In genomic region chr21:33206771-33207290, GRCh38 we compare ENCODE assay signal across 15 cellular contexts. TPM values are rescaled to one million over a fixed set of nuclear protein-coding genes. Genes with fewer than 3 reads are reported as not detected.
A peak's percentile ranks its signal among the peaks of the same experiment; 100 is the strongest.
DNase-seq lines count a peak whose midpoint lies in the region; ATAC-seq, FAIRE-seq and TF ChIP-seq lines count a peak whose summit lies in the region.
"Had no signal": no experiment of that assay in that cellular context is flagged by ENCODE, and none has a peak within 500 bp of the region (broad histone marks: within the 10 kb centered on the region; RNA-seq: fewer than 3 reads in every experiment).

No MANE protein-coding gene starts in this region.

- H3K79me2 ChIP-seq in H1 (ENCODE audit: control insufficient read depth in 1 of 2, insufficient read depth in 2 of 2, low read length in 2 of 2): no peaks in the 10 kb centered on the region

- no peaks in the 10 kb centered on the region for H3K27me3 Mint-ChIP-seq in activated naive CD4-positive, alpha-beta T cell treated with anti-CD3 and anti-CD28 coated beads, Interleukin-2, amount 50 U/mL, for 24 hours

- no peak for TF ChIP-seq EP300 in H1 (IDR thresholded peaks at IDR 0.05; ENCODE audit: borderline replicate concordance in 1 of 2, low read depth in 2 of 2, low read length in 2 of 2)

- H2AK5ac ChIP-seq in H1 (ENCODE audit: low read depth, low read length): 0 out of 2 replicates have a peak overlapping the region, but pooled peaks have one; percentile 2

- no peak overlapping the region for H3K56ac ChIP-seq in H1 (replicated peaks; ENCODE audit: insufficient read length, low read depth, low read length)

- H2BK12ac ChIP-seq in H1 (ENCODE audit: low read depth, low read length): peak overlapping the region; percentile 39; the same call in 1 of the 2 replicates

- H4K8ac ChIP-seq in H1 (ENCODE audit: extremely low read depth, insufficient read depth, low read length): no peak overlapping the region

- H3K27ac Mint-ChIP-seq in activated naive CD4-positive, alpha-beta T cell treated with anti-CD3 and anti-CD28 coated beads, Interleukin-2, amount 50 U/mL, for 24 hours: peak overlapping the region; percentile 83
- H3K27ac Mint-ChIP-seq: brain had no signal

- peaks cover 0 to 2% of the 10 kb centered on the region in 2 experiments for H4K20me1 ChIP-seq in H1 (replicated peaks in 1 of 2; ENCODE audit: control insufficient read depth in 1 of 2, insufficient read depth in 2 of 2, low read length in 2 of 2)

- H3K36me3 Mint-ChIP-seq in activated naive CD4-positive, alpha-beta T cell treated with anti-CD3 and anti-CD28 coated beads, Interleukin-2, amount 50 U/mL, for 24 hours: peaks cover 2% of the 10 kb centered on the region
- H3K36me3 Mint-ChIP-seq: brain had no signal

- intact Hi-C loops in sciatic nerve (cut with DNase I): loop anchor here (10.0 kb wide), 1 partner anchor 168 kb away; no protein-coding TSS in a partner anchor

- H3K4me3 Mint-ChIP-seq in activated naive CD4-positive, alpha-beta T cell treated with anti-CD3 and anti-CD28 coated beads, Interleukin-2, amount 50 U/mL, for 24 hours: no peak overlapping the region
- H3K4me3 Mint-ChIP-seq: brain had no signal

- H3K27me3 ChIP-seq in H1 (replicated peaks in 1 of 4; ENCODE audit: control insufficient read depth in 3 of 4, extremely low read depth in 1 of 4, insufficient read depth in 3 of 4, low read length in 3 of 4): no peaks in the 10 kb centered on the region
- H3K27me3 ChIP-seq: SJCRH30, uterus had no signal

- no peaks in the 10 kb centered on the region for H3K36me3 ChIP-seq in H1 (ENCODE audit: control insufficient read depth in 2 of 4, insufficient read depth in 4 of 4, low read length in 3 of 4)
- H3K36me3 ChIP-seq: SJCRH30, uterus had no signal

- no peaks in the 10 kb centered on the region for H3K9me3 Mint-ChIP-seq in activated naive CD4-positive, alpha-beta T cell treated with anti-CD3 and anti-CD28 coated beads, Interleukin-2, amount 50 U/mL, for 24 hours

- H2BK20ac ChIP-seq in H1 (ENCODE audit: low read length): no peak overlapping the region

- H3K9ac ChIP-seq in H1 (replicated peaks in 1 of 4; ENCODE audit: extremely low read depth in 1 of 4, low read depth in 3 of 4, low read length in 3 of 4): no peak overlapping the region

- no peak overlapping the region for H3K4me2 ChIP-seq in H1 (ENCODE audit: insufficient read depth in 1 of 2, low read depth in 2 of 2, low read length in 2 of 2)

- POLR2A ChIA-PET in H1 (lab: Charles Lee; ENCODE audit: partially characterized antibody): no interaction called here

- no peak overlapping the region for H2BK120ac ChIP-seq in H1 (replicated peaks; ENCODE audit: low read depth, low read length)

- H3K14ac ChIP-seq in H1 (ENCODE audit: insufficient read length): no peak overlapping the region

- H2BK5ac ChIP-seq in H1 (ENCODE audit: low read depth, low read length): no peak overlapping the region

- no peak for TF ChIP-seq RAD21 in H1 (IDR thresholded peaks at IDR 0.05 in 1 of 2, conservative IDR thresholded peaks at IDR 0.05 in 1 of 2; ENCODE audit: low read depth in 2 of 2, low read length in 2 of 2)

- H3K4me3 ChIP-seq in NB4 (ENCODE audit: low read depth, low read length) (no peak overlapping the region), H1 (ENCODE audit: extremely low read depth in 1 of 4, insufficient read depth in 2 of 4, low read depth in 3 of 4, low read length in 4 of 4) (no peak overlapping the region)
- H3K4me3 ChIP-seq: psoas muscle, SJCRH30, uterus had no signal

- no peaks in the 10 kb centered on the region; a peak in 1 of 7 replicates for H3K4me1 ChIP-seq in H1 (replicated peaks in 1 of 4; ENCODE audit: control insufficient read depth in 3 of 4, insufficient read depth in 4 of 4, low read length in 3 of 4)

- no peak for DNase-seq in activated naive CD4-positive, alpha-beta T cell (lab: John Stamatoyannopoulos, UW)
- DNase-seq in NB4 (ENCODE audit: low read depth): peak; percentile 11
- peak in 1 of 2 experiments; percentile 17 for DNase-seq in H1 (ENCODE audit: low read depth in 1 of 2, low spot score in 2 of 2)
- DNase-seq in sciatic nerve (ENCODE audit: low spot score): no peak
- no peak for DNase-seq in NCI-H146 (lab: John Stamatoyannopoulos, UW)
- DNase-seq: activated CD8-positive, alpha-beta memory T cell treated with anti-CD3 and anti-CD28 coated beads for 24 hours; KBM-7; NCI-H446; psoas muscle; SJCRH30; uterus had no signal

- H4K91ac ChIP-seq in H1 (replicated peaks; ENCODE audit: insufficient read length, low read length): no peak overlapping the region

- no peak for TF ChIP-seq POLR2A in NB4 (IDR thresholded peaks at IDR 0.05; ENCODE audit: extremely low read depth, insufficient read length)
- no peak for TF ChIP-seq POLR2A in H1 (IDR thresholded peaks at IDR 0.05; ENCODE audit: control extremely low read depth in 1 of 2, low read depth in 2 of 2, low read length in 2 of 2)

- WGBS in H1 (ENCODE audit: extremely low coverage in 1 of 2, insufficient coverage in 1 of 2, insufficient read length in 1 of 2, insufficient replicate concordance in 2 of 2, low coverage in 1 of 2, low lambda C conversion rate in 2 of 2, missing lambda C conversion rate in 1 of 2), 2 experiments: 71% methylated on average over 10 of the region's 10 CpGs; no CpG with 5 or more reads in 1 of the 2 experiments

- H3K27ac ChIP-seq in H1 (ENCODE audit: low read depth, low read length): no peak overlapping the region
- H3K27ac ChIP-seq: psoas muscle, SJCRH30, uterus had no signal

- TF ChIP-seq CTCF in NB4 (IDR thresholded peaks at IDR 0.05; ENCODE audit: low read depth, low read length) (no peak), H1 (IDR thresholded peaks at IDR 0.05; ENCODE audit: control extremely low read depth in 1 of 3, insufficient read depth in 1 of 3, low read depth in 1 of 3, low read length in 3 of 3) (no peak)

- peaks cover 79% of the 10 kb centered on the region for H3K4me1 Mint-ChIP-seq in activated naive CD4-positive, alpha-beta T cell treated with anti-CD3 and anti-CD28 coated beads, Interleukin-2, amount 50 U/mL, for 24 hours

- CTCF ChIA-PET in H1 (lab: Charles Lee; ENCODE audit: partially characterized antibody): no interaction called here

- no peak overlapping the region for H4K5ac ChIP-seq in H1 (ENCODE audit: insufficient read length, low read depth, low read length)

- no peak overlapping the region for H3K23ac ChIP-seq in H1 (ENCODE audit: insufficient read length)

- no peak overlapping the region for H2AFZ ChIP-seq in H1 (ENCODE audit: low read length)

- no peak overlapping the region for H3K18ac ChIP-seq in H1 (ENCODE audit: extremely low read depth, low read length)

- no peak for FAIRE-seq in H1 (lab: Jason Lieb, UNC)

- ATAC-seq in sciatic nerve: peak; percentile 5
- no peak for ATAC-seq in GM21529 (IDR thresholded peaks at IDR 0.05; ENCODE audit: unreplicated experiment)
- ATAC-seq in SK-N-SH treated with all-trans-retinoic acid at 6 μM for 48 hours: no peak
- ATAC-seq: psoas muscle had no signal

- H3K23me2 ChIP-seq in H1 (ENCODE audit: low read depth, low read length): peaks cover 2% of the 10 kb centered on the region; the same call in 1 of the 2 replicates

- H2BK15ac ChIP-seq in H1 (ENCODE audit: low read length): no peak overlapping the region

- H3K79me1 ChIP-seq in H1 (ENCODE audit: low read depth, low read length): no peaks in the 10 kb centered on the region

- peaks cover 0 to 6% of the 10 kb centered on the region in 2 experiments; a peak in 2 of 4 replicates for H3K9me3 ChIP-seq in H1 (ENCODE audit: insufficient read depth in 2 of 2, low read depth in 1 of 2, low read length in 1 of 2)
- H3K9me3 ChIP-seq: psoas muscle, uterus had no signal

- H3K4ac ChIP-seq in H1 (replicated peaks; ENCODE audit: insufficient read length, low read depth, low read length): no peak overlapping the region

TF ChIP-seq in H1, 55 proteins besides CTCF, POLR2A, EP300 and RAD21 (continues in another document):
- TF ChIP-seq CEBPB (IDR thresholded peaks at IDR 0.05; ENCODE audit: low read depth, low read length) (no peak), CBX5 (IDR thresholded peaks at IDR 0.05; ENCODE audit: low read depth, low read length) (no peak), GTF2F1 (IDR thresholded peaks at IDR 0.05; ENCODE audit: borderline replicate concordance, low read depth, low read length) (no peak), RXRA (IDR thresholded peaks at IDR 0.05; ENCODE audit: insufficient read depth, low read depth, low read length) (no peak), CREB1 (IDR thresholded peaks at IDR 0.05) (no peak), HDAC2 (IDR thresholded peaks at IDR 0.05; ENCODE audit: borderline replicate concordance in 1 of 2, low read depth in 2 of 2, low read length in 2 of 2) (no peak)

TF ChIP-seq in SK-N-SH treated with all-trans-retinoic acid at 6 μM for 48 hours, 23 proteins besides CTCF, POLR2A, EP300 and RAD21 (continues in another document):
- TF ChIP-seq CSDC2 (CRISPR knock-in tag; IDR thresholded peaks at IDR 0.05): no peak
- no peak for TF ChIP-seq GLIS3 (CRISPR knock-in tag; IDR thresholded peaks at IDR 0.05)

RNA-seq across cellular contexts. Expression of gene IFNAR2, which starts 22.9 kb away (rescaled TPM):
- 13.9 and 16.1 TPM in 2 replicates for total RNA-seq in H1 (2021; fragmentation: NEBNext Ultra II Directional; extraction: Animal tissue kit (Norgen Biotek cat#: 25700))
- 8.6 and 12.2 TPM in 2 replicates for polyA plus RNA-seq in H1 (2011; rRNA removed)
- 14.1 TPM for polyA plus RNA-seq in H1 (2011; cell fraction: cytosol; rRNA removed)
- 6.2 TPM for polyA plus RNA-seq in H1 (2011; cell fraction: nucleus; rRNA removed)
- 10.8 to 14.6 TPM (median 13.2 TPM) in 4 replicates for polyA plus RNA-seq in H1 (2012, experiment 1 of 2)
- 8.6 TPM for polyA plus RNA-seq in H1 (2012, experiment 2 of 2)
- polyA plus RNA-seq in H1 (2013, experiment 1 of 2): 15.5 TPM
- polyA plus RNA-seq in H1 (2013, experiment 2 of 2): 16.9 TPM
- polyA minus RNA-seq in H1 (2011; rRNA and poly(A)+ RNA removed): 17.5 and 23.9 TPM in 2 replicates
- polyA minus RNA-seq in H1 (2011; cell fraction: cytosol; rRNA and poly(A)+ RNA removed): 7.1 TPM
- 13.3 TPM for polyA minus RNA-seq in H1 (2011; cell fraction: nucleus; rRNA and poly(A)+ RNA removed)
- 43.3 TPM for total RNA-seq in sciatic nerve

RNA-seq across cellular contexts. Expression of gene IL10RB, which starts 59.3 kb away (rescaled TPM):
- total RNA-seq in H1 (2021; fragmentation: NEBNext Ultra II Directional; extraction: Animal tissue kit (Norgen Biotek cat#: 25700)): 2.5 and 3.2 TPM in 2 replicates
- polyA plus RNA-seq in H1 (2011; rRNA removed): 2.7 and 2.9 TPM in 2 replicates
- 4.7 TPM for polyA plus RNA-seq in H1 (2011; cell fraction: cytosol; rRNA removed)
- 2.4 TPM for polyA plus RNA-seq in H1 (2011; cell fraction: nucleus; rRNA removed)
- polyA plus RNA-seq in H1 (2012, experiment 1 of 2): 2.2 to 3.1 TPM (median 2.6 TPM) in 4 replicates
- polyA plus RNA-seq in H1 (2012, experiment 2 of 2): 1.8 TPM
- 4.1 TPM for polyA plus RNA-seq in H1 (2013, experiment 1 of 2)
- 4.9 TPM for polyA plus RNA-seq in H1 (2013, experiment 2 of 2)
- 4.1 and 4.5 TPM in 2 replicates for polyA minus RNA-seq in H1 (2011; rRNA and poly(A)+ RNA removed)
- 4.0 TPM for polyA minus RNA-seq in H1 (2011; cell fraction: cytosol; rRNA and poly(A)+ RNA removed)
- 3.9 TPM for polyA minus RNA-seq in H1 (2011; cell fraction: nucleus; rRNA and poly(A)+ RNA removed)
- 25.5 TPM for total RNA-seq in sciatic nerve
